1 cellular context compared by ENCODE assay signal in genomic region chr5:72816297-72817075, GRCh38.
TF ChIP-seq lines count a peak whose summit lies in the region.

Gene TNPO1 (plus strand): TSS chr5:72816661. CDS start chr5:72816738, 77 bp downstream.

TF ChIP-seq in HepG2, 621 proteins besides CTCF, POLR2A, EP300 and RAD21 (continued from another document and continues in another):
- TF ChIP-seq ZNF710 (CRISPR knock-in tag; IDR thresholded peaks at IDR 0.05; ENCODE audit: borderline replicate concordance) (no peak; the same call in 1 of the 2 replicates), SNAPC2 (CRISPR knock-in tag; IDR thresholded peaks at IDR 0.05) (0 out of 2 replicates have a peak, but pooled peaks have one; percentile 55), HIC2 (CRISPR knock-in tag; IDR thresholded peaks at IDR 0.05; ENCODE audit: low read depth) (peak; percentile 5; the same call in 1 of the 2 replicates), TAF1 (CRISPR knock-in tag; IDR thresholded peaks at IDR 0.05) (peak; percentile 85), ZC3H4 (CRISPR knock-in tag; IDR thresholded peaks at IDR 0.05; ENCODE audit: borderline replicate concordance) (no peak), POLR2AphosphoS2 (IDR thresholded peaks at IDR 0.05; ENCODE audit: low read depth, low read length) (no peak), PATZ1 (CRISPR knock-in tag; IDR thresholded peaks at IDR 0.05) (no peak), PITX1 (CRISPR knock-in tag; IDR thresholded peaks at IDR 0.05) (no peak; the same call in 1 of the 2 replicates), ZKSCAN1 (IDR thresholded peaks at IDR 0.05; ENCODE audit: low read length) (no peak), REST (IDR thresholded peaks at IDR 0.05; ENCODE audit: borderline replicate concordance in 1 of 2, low read depth in 1 of 2, low read length in 2 of 2) (no peak), ZNF235 (CRISPR knock-in tag; IDR thresholded peaks at IDR 0.05; ENCODE audit: borderline replicate concordance) (no peak), ZNF761 (CRISPR knock-in tag; conservative IDR thresholded peaks at IDR 0.05) (peak; percentile 72; the same call in 1 of the 2 replicates), ZBTB26 (CRISPR knock-in tag; IDR thresholded peaks at IDR 0.05; ENCODE audit: borderline replicate concordance) (no peak), ZBTB42 (CRISPR knock-in tag; IDR thresholded peaks at IDR 0.05) (no peak), ZNF546 (CRISPR knock-in tag; conservative IDR thresholded peaks at IDR 0.05) (0 out of 2 replicates have a peak, but pooled peaks have one; percentile 58), ZNF615 (CRISPR knock-in tag; IDR thresholded peaks at IDR 0.05; ENCODE audit: borderline replicate concordance) (no peak), ZGPAT (CRISPR knock-in tag; IDR thresholded peaks at IDR 0.05) (peak; percentile 80; the same call in 1 of the 2 replicates), TRIM24 (CRISPR knock-in tag; IDR thresholded peaks at IDR 0.05) (no peak), KDM5B (CRISPR knock-in tag; IDR thresholded peaks at IDR 0.05; ENCODE audit: borderline replicate concordance) (peak; percentile 63; the same call in 1 of the 2 replicates), KDM6A (CRISPR knock-in tag; IDR thresholded peaks at IDR 0.05; ENCODE audit: low read depth) (no peak), RCOR2 (CRISPR knock-in tag; IDR thresholded peaks at IDR 0.05) (no peak), TBX3 (IDR thresholded peaks at IDR 0.05; ENCODE audit: borderline replicate concordance) (no peak), SP4 (CRISPR knock-in tag; IDR thresholded peaks at IDR 0.05) (no peak), BCL6 (CRISPR knock-in tag; IDR thresholded peaks at IDR 0.05) (0 out of 2 replicates have a peak, but pooled peaks have one; percentile 22), U2AF2 (IDR thresholded peaks at IDR 0.05; ENCODE audit: low read depth, low read length) (peak; percentile 97), ZNF720 (CRISPR knock-in tag; IDR thresholded peaks at IDR 0.05) (no peak), SMARCE1 (IDR thresholded peaks at IDR 0.05; ENCODE audit: borderline replicate concordance) (no peak), PTBP1 (IDR thresholded peaks at IDR 0.05; ENCODE audit: low read depth, low read length, poor library complexity, severe bottlenecking) (no peak), NFIC (IDR thresholded peaks at IDR 0.05; ENCODE audit: low read length) (no peak), ZNF180 (CRISPR knock-in tag; IDR thresholded peaks at IDR 0.05; ENCODE audit: borderline replicate concordance, low read depth) (no peak), AGO1 (IDR thresholded peaks at IDR 0.05; ENCODE audit: low read depth, low read length, poor library complexity, severe bottlenecking) (peak; percentile 23), ARNT (IDR thresholded peaks at IDR 0.05) (no peak), ZNF512B (CRISPR knock-in tag; IDR thresholded peaks at IDR 0.05; ENCODE audit: borderline replicate concordance) (0 out of 2 replicates have a peak, but pooled peaks have one; percentile 61), REL (CRISPR knock-in tag; conservative IDR thresholded peaks at IDR 0.05) (0 out of 2 replicates have a peak, but pooled peaks have one; percentile 33), ZNF691 (CRISPR knock-in tag; IDR thresholded peaks at IDR 0.05; ENCODE audit: borderline replicate concordance, low read depth) (no peak)
- TF ChIP-seq, protein P1, sequence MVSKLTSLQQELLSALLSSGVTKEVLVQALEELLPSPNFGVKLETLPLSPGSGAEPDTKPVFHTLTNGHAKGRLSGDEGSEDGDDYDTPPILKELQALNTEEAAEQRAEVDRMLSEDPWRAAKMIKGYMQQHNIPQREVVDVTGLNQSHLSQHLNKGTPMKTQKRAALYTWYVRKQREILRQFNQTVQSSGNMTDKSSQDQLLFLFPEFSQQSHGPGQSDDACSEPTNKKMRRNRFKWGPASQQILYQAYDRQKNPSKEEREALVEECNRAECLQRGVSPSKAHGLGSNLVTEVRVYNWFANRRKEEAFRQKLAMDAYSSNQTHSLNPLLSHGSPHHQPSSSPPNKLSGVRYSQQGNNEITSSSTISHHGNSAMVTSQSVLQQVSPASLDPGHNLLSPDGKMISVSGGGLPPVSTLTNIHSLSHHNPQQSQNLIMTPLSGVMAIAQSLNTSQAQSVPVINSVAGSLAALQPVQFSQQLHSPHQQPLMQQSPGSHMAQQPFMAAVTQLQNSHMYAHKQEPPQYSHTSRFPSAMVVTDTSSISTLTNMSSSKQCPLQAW (CRISPR knock-in tag; IDR thresholded peaks at IDR 0.05), result peak; percentile 76
- TF ChIP-seq, protein P2, sequence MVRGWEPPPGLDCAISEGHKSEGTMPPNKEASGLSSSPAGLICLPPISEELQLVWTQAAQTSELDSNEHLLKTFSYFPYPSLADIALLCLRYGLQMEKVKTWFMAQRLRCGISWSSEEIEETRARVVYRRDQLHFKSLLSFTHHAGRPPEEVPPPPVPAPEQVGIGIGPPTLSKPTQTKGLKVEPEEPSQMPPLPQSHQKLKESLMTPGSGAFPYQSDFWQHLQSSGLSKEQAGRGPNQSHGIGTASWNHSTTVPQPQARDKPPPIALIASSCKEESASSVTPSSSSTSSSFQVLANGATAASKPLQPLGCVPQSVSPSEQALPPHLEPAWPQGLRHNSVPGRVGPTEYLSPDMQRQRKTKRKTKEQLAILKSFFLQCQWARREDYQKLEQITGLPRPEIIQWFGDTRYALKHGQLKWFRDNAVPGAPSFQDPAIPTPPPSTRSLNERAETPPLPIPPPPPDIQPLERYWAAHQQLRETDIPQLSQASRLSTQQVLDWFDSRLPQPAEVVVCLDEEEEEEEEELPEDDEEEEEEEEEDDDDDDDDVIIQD (CRISPR knock-in tag; IDR thresholded peaks at IDR 0.05; ENCODE audit: low read depth), result no peak
- TF ChIP-seq, protein P3, sequence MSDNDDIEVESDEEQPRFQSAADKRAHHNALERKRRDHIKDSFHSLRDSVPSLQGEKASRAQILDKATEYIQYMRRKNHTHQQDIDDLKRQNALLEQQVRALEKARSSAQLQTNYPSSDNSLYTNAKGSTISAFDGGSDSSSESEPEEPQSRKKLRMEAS (IDR thresholded peaks at IDR 0.05), result peak; percentile 46
